ENCODE assay signal across 1 cellular context in genomic region chr14:35365130-35366047, GRCh38.
TF ChIP-seq lines count a peak whose summit lies in the region.

No MANE protein-coding gene starts in this region.

TF ChIP-seq in HepG2, 621 proteins besides CTCF, POLR2A, EP300 and RAD21 (continued from another document and continues in another):
- TF ChIP-seq NR2C2 (CRISPR knock-in tag; IDR thresholded peaks at IDR 0.05; ENCODE audit: borderline replicate concordance): peak; percentile 73
- TF ChIP-seq POLR2G (IDR thresholded peaks at IDR 0.05; ENCODE audit: low read depth, low read length): no peak
- no peak for TF ChIP-seq SALL2 (CRISPR knock-in tag; IDR thresholded peaks at IDR 0.05)
- TF ChIP-seq RXRB (CRISPR knock-in tag; IDR thresholded peaks at IDR 0.05; ENCODE audit: borderline replicate concordance): peak; percentile 96
- peak; percentile 96 for TF ChIP-seq SMYD3 (CRISPR knock-in tag; IDR thresholded peaks at IDR 0.05)
- no peak for TF ChIP-seq ZNF432 (CRISPR knock-in tag; IDR thresholded peaks at IDR 0.05; ENCODE audit: borderline replicate concordance)
- no peak for TF ChIP-seq ZNF101 (CRISPR knock-in tag; IDR thresholded peaks at IDR 0.05; ENCODE audit: borderline replicate concordance, low read depth)
- TF ChIP-seq CSRNP2 (CRISPR knock-in tag; conservative IDR thresholded peaks at IDR 0.05; ENCODE audit: low read depth): no peak
- peak; percentile 76 for TF ChIP-seq HMG20B (CRISPR knock-in tag; conservative IDR thresholded peaks at IDR 0.05)
- TF ChIP-seq NCOA2 (CRISPR knock-in tag; IDR thresholded peaks at IDR 0.05): peak; percentile 82
- peak; percentile 62 for TF ChIP-seq HNF4A (CRISPR knock-in tag; IDR thresholded peaks at IDR 0.05)
- peak; percentile 97 for TF ChIP-seq ZFX (CRISPR knock-in tag; IDR thresholded peaks at IDR 0.05; ENCODE audit: low read depth)
- TF ChIP-seq RCOR2 (CRISPR knock-in tag; IDR thresholded peaks at IDR 0.05): peak; percentile 89
- peak; percentile 84 for TF ChIP-seq NKX3-1 (CRISPR knock-in tag; IDR thresholded peaks at IDR 0.05)
- 0 out of 2 replicates have a peak, but pooled peaks have one; percentile 43 for TF ChIP-seq ADNP (CRISPR knock-in tag; IDR thresholded peaks at IDR 0.05)
- TF ChIP-seq HCFC1 (IDR thresholded peaks at IDR 0.05; ENCODE audit: low read depth, low read length): no peak
- peak; percentile 31; the same call in 1 of the 2 replicates for TF ChIP-seq ZNF512B (CRISPR knock-in tag; IDR thresholded peaks at IDR 0.05; ENCODE audit: borderline replicate concordance)
- TF ChIP-seq KDM2A (CRISPR knock-in tag; IDR thresholded peaks at IDR 0.05; ENCODE audit: borderline replicate concordance, low read depth): peak; percentile 74; the same call in 1 of the 2 replicates
- 0 out of 2 replicates have a peak, but pooled peaks have one; percentile 92 for TF ChIP-seq IRF1 (CRISPR knock-in tag; IDR thresholded peaks at IDR 0.05; ENCODE audit: low read depth)
- 0 out of 2 replicates have a peak, but pooled peaks have one; percentile 65 for TF ChIP-seq SP140L (CRISPR knock-in tag; IDR thresholded peaks at IDR 0.05; ENCODE audit: borderline replicate concordance)
- peak; percentile 75 for TF ChIP-seq POGZ (CRISPR knock-in tag; IDR thresholded peaks at IDR 0.05)
- peak; percentile 86 for TF ChIP-seq KMT2B (CRISPR knock-in tag; IDR thresholded peaks at IDR 0.05)
- no peak for TF ChIP-seq HOXA9 (CRISPR knock-in tag; IDR thresholded peaks at IDR 0.05; ENCODE audit: borderline replicate concordance)
- no peak for TF ChIP-seq HDAC6 (IDR thresholded peaks at IDR 0.05; ENCODE audit: low read depth, low read length)
- no peak for TF ChIP-seq ZNF530 (CRISPR knock-in tag; IDR thresholded peaks at IDR 0.05; ENCODE audit: low read depth)
- peak; percentile 39; the same call in 1 of the 2 replicates for TF ChIP-seq ZNF503 (CRISPR knock-in tag; IDR thresholded peaks at IDR 0.05)
- peak; percentile 97 for TF ChIP-seq ZNF276 (CRISPR knock-in tag; IDR thresholded peaks at IDR 0.05; ENCODE audit: low read depth)
- peak; percentile 99 for TF ChIP-seq ZSCAN25 (CRISPR knock-in tag; IDR thresholded peaks at IDR 0.05)
- TF ChIP-seq ZFP1 (CRISPR knock-in tag; IDR thresholded peaks at IDR 0.05): peak; percentile 94; the same call in 1 of the 2 replicates
- TF ChIP-seq HNF4G (IDR thresholded peaks at IDR 0.05; ENCODE audit: borderline replicate concordance, low read depth, low read length): no peak
- TF ChIP-seq HNF4G (CRISPR knock-in tag; IDR thresholded peaks at IDR 0.05; ENCODE audit: borderline replicate concordance, low read depth): no peak; the same call in 1 of the 2 replicates
- no peak for TF ChIP-seq XBP1 (CRISPR knock-in tag; IDR thresholded peaks at IDR 0.05)
- peak; percentile 99 for TF ChIP-seq ERF (CRISPR knock-in tag; IDR thresholded peaks at IDR 0.05)
- peak; percentile 69; the same call in 1 of the 2 replicates for TF ChIP-seq ZNF501 (CRISPR knock-in tag; IDR thresholded peaks at IDR 0.05)
- no peak for TF ChIP-seq ZBTB39 (CRISPR knock-in tag; IDR thresholded peaks at IDR 0.05)
- no peak for TF ChIP-seq ZNF891 (CRISPR knock-in tag; IDR thresholded peaks at IDR 0.05)
- 0 out of 2 replicates have a peak, but pooled peaks have one; percentile 39 for TF ChIP-seq BRCA1 (CRISPR knock-in tag; IDR thresholded peaks at IDR 0.05)
- peak; percentile 98 for TF ChIP-seq RARA (CRISPR knock-in tag; IDR thresholded peaks at IDR 0.05)
- TF ChIP-seq PBX2 (CRISPR knock-in tag; IDR thresholded peaks at IDR 0.05): peak; percentile 29; the same call in 1 of the 2 replicates
- TF ChIP-seq NFE2L1 (CRISPR knock-in tag; IDR thresholded peaks at IDR 0.05; ENCODE audit: borderline replicate concordance): peak; percentile 63; the same call in 1 of the 2 replicates
- peak; percentile 93; the same call in 1 of the 2 replicates for TF ChIP-seq ZNF678 (CRISPR knock-in tag; IDR thresholded peaks at IDR 0.05)
- peak; percentile 65; the same call in 1 of the 2 replicates for TF ChIP-seq ZNF225 (CRISPR knock-in tag; IDR thresholded peaks at IDR 0.05)
- TF ChIP-seq TEF (CRISPR knock-in tag; IDR thresholded peaks at IDR 0.05): no peak
- TF ChIP-seq AFF4 (CRISPR knock-in tag; IDR thresholded peaks at IDR 0.05): peak; percentile 58; the same call in 1 of the 2 replicates
- no peak; the same call in 1 of the 2 replicates for TF ChIP-seq ZNF251 (CRISPR knock-in tag; IDR thresholded peaks at IDR 0.05)
- peak; percentile 98 for TF ChIP-seq ZNF607 (CRISPR knock-in tag; IDR thresholded peaks at IDR 0.05; ENCODE audit: borderline replicate concordance)
- peak; percentile 71 for TF ChIP-seq IKZF4 (CRISPR knock-in tag; IDR thresholded peaks at IDR 0.05; ENCODE audit: borderline replicate concordance, low read depth, not compliant biosample characterization)
- no peak for TF ChIP-seq CHD2 (IDR thresholded peaks at IDR 0.05; ENCODE audit: low read depth, low read length)
- TF ChIP-seq ATRX (CRISPR knock-in tag; IDR thresholded peaks at IDR 0.05; ENCODE audit: borderline replicate concordance): no peak
- peak; percentile 82; the same call in 1 of the 2 replicates for TF ChIP-seq ZNF749 (CRISPR knock-in tag; IDR thresholded peaks at IDR 0.05; ENCODE audit: borderline replicate concordance)
- TF ChIP-seq ZBTB7B (CRISPR knock-in tag; IDR thresholded peaks at IDR 0.05): peak; percentile 90
